19 cellular contexts compared by ENCODE assay signal in genomic region chr11:78199015-78199652, GRCh38. TPM values are rescaled to one million over a fixed set of nuclear protein-coding genes. Genes with fewer than 3 reads are reported as not detected.
DNase-seq lines count a peak whose midpoint lies in the region; ATAC-seq and TF ChIP-seq lines count a peak whose summit lies in the region.
"Had no signal": no experiment of that assay in that cellular context is flagged by ENCODE, and none has a peak within 500 bp of the region (broad histone marks: within the 10 kb centered on the region; RNA-seq: fewer than 3 reads in every experiment).

No MANE protein-coding gene starts in this region.

- H3K27ac Mint-ChIP-seq in activated T-cell treated with anti-CD3 and anti-CD28 coated beads, Interleukin-2, amount 50 U/mL, for 24 hours, result peak overlapping the region; percentile 31
- peak overlapping the region; percentile 33 for H3K27ac Mint-ChIP-seq in central memory CD8-positive, alpha-beta T cell (ENCODE audit: low read depth)
- H3K27ac Mint-ChIP-seq: B cell had no signal

- H3K4me3 ChIP-seq in H7 (ENCODE audit: insufficient read depth, low read depth, low read length) (no peak overlapping the region), spleen (no peak overlapping the region)
- H3K4me3 ChIP-seq: HAP-1, SK-N-MC had no signal

- H3K4me1 ChIP-seq in spleen, result peaks cover 0 to 28% (median 14%) of the 10 kb centered on the region in 6 donors
- H3K4me1 ChIP-seq: HAP-1 had no signal

- intact Hi-C loops in spleen (cut with DNase I; ENCODE audit: low total_unique reads), result no loop called here

- no peaks in the 10 kb centered on the region for H3K9me3 Mint-ChIP-seq in activated T-cell treated with anti-CD3 and anti-CD28 coated beads, Interleukin-2, amount 50 U/mL, for 24 hours
- no peaks in the 10 kb centered on the region for H3K9me3 Mint-ChIP-seq in central memory CD8-positive, alpha-beta T cell

- peaks cover 38% of the 10 kb centered on the region for H3K4me1 Mint-ChIP-seq in activated T-cell treated with anti-CD3 and anti-CD28 coated beads, Interleukin-2, amount 50 U/mL, for 24 hours (ENCODE audit: low read depth)
- peaks cover 37% of the 10 kb centered on the region for H3K4me1 Mint-ChIP-seq in central memory CD8-positive, alpha-beta T cell

- no peak for TF ChIP-seq POLR2A in spleen (IDR thresholded peaks at IDR 0.05)

- H3K36me3 ChIP-seq in H7 (replicated peaks; ENCODE audit: control insufficient read depth, insufficient read depth, low read length) (peaks cover 1% of the 10 kb centered on the region), spleen (peaks cover 0 to 51% (median 9%) of the 10 kb centered on the region in 6 donors)
- H3K36me3 ChIP-seq: HAP-1 had no signal

- H3K27ac ChIP-seq in spleen, result no peak overlapping the region
- H3K27ac ChIP-seq: SK-N-MC had no signal

- H3K4me3 Mint-ChIP-seq in activated T-cell treated with anti-CD3 and anti-CD28 coated beads, Interleukin-2, amount 50 U/mL, for 24 hours, result no peak overlapping the region
- no peak overlapping the region for H3K4me3 Mint-ChIP-seq in central memory CD8-positive, alpha-beta T cell
- H3K4me3 Mint-ChIP-seq: B cell had no signal

- ATAC-seq in central memory CD8-positive, alpha-beta T cell (replicated peaks; ENCODE audit: extremely low read depth, poor library complexity, severe bottlenecking), result no peak
- no peak for ATAC-seq in GM21737 (IDR thresholded peaks at IDR 0.05; ENCODE audit: unreplicated experiment)

- H3K27me3 ChIP-seq in H7 (ENCODE audit: control insufficient read depth, insufficient read depth, low read length), result no peaks in the 10 kb centered on the region
- no peaks in the 10 kb centered on the region for H3K27me3 ChIP-seq in spleen (replicated peaks in 1 of 7)

- TF ChIP-seq CTCF in spleen (IDR thresholded peaks at IDR 0.05 in 8 of 11, conservative IDR thresholded peaks at IDR 0.05 in 3 of 11), result no peak

- peaks cover 29% of the 10 kb centered on the region for H3K36me3 Mint-ChIP-seq in activated T-cell treated with anti-CD3 and anti-CD28 coated beads, Interleukin-2, amount 50 U/mL, for 24 hours (ENCODE audit: low read depth)
- H3K36me3 Mint-ChIP-seq in central memory CD8-positive, alpha-beta T cell (ENCODE audit: insufficient read depth), result peaks cover 11% of the 10 kb centered on the region

- H3K27me3 Mint-ChIP-seq in activated T-cell treated with anti-CD3 and anti-CD28 coated beads, Interleukin-2, amount 50 U/mL, for 24 hours, result no peaks in the 10 kb centered on the region
- no peaks in the 10 kb centered on the region for H3K27me3 Mint-ChIP-seq in central memory CD8-positive, alpha-beta T cell
- H3K27me3 Mint-ChIP-seq: B cell had no signal

- WGBS in spleen, 5 donors, result 89 to 97% (median 95%) methylated on average over 6 of the region's 6 CpGs

- H3K9me3 ChIP-seq in spleen, result no peaks in the 10 kb centered on the region
- H3K9me3 ChIP-seq: HAP-1 had no signal

- no peak for DNase-seq in activated T-cell treated with anti-CD3 and anti-CD28 coated beads, Interleukin-2, amount 50 U/mL, for 24 hours
- no peak for DNase-seq in activated T-cell treated with anti-CD3 and anti-CD28 coated beads for 4 hours
- peak; percentile 26 for DNase-seq in H7
- DNase-seq in central memory CD8-positive, alpha-beta T cell (ENCODE audit: low spot score in 2 of 2), result no peak
- peak; percentile 54 for DNase-seq in spleen
- no peak for DNase-seq in hippocampal formation (lab: John Stamatoyannopoulos, UW)
- no peak for DNase-seq in NCI-H524 treated with DMSO at 0.1 percent for 48 hours (lab: John Stamatoyannopoulos, UW)
- DNase-seq: Calu3; DMS53; KBM-7; MV-4-11; NCI-H1694 treated with DMSO at 0.1 percent for 48 hours; NCI-H748 treated with DMSO at 0.1 percent for 48 hours; NK-92 treated with Interleukin-12 subunit alpha and Interleukin-12 subunit beta, amount 100 ng/mL, for 24 hours; Right ventricle myocardium superior had no signal

RNA-seq across cellular contexts. Expression of gene USP35, which starts 10.4 kb away (rescaled TPM):
- total RNA-seq in H7 (2014; rRNA removed; shearing (Covaris generic)), result 5.1 and 7.5 TPM in 2 replicates
- 1 to 10 TPM; 5.6 to 9.5 (median 6.5) TPM for total RNA-seq in spleen
- polyA plus RNA-seq in spleen, result 1 to 10 TPM; 1.6 to 6.5 (median 1.6) TPM

RNA-seq across cellular contexts. Expression of gene KCTD21, which starts 10.7 kb away (rescaled TPM):
- 2.8 and 3.2 TPM in 2 replicates for total RNA-seq in H7 (2014; rRNA removed; shearing (Covaris generic))
- total RNA-seq in spleen, result 10 to 100 TPM in 2 of 7 donors, 1 to 10 TPM in 5; 6.0 to 13.6 (median 7.2) TPM
- polyA plus RNA-seq in spleen, result 1 to 10 TPM; 1.2 to 3.4 (median 1.4) TPM

RNA-seq across cellular contexts. Expression of gene ALG8, which starts 59.7 kb away (rescaled TPM):
- 54.9 and 58.1 TPM in 2 replicates for total RNA-seq in H7 (2014; rRNA removed; shearing (Covaris generic))
- 10 to 100 TPM; 17.4 to 35.7 (median 29.3) TPM for total RNA-seq in spleen
- 10 to 100 TPM; 30.7 to 34.0 (median 32.7) TPM for polyA plus RNA-seq in spleen

Comparison
In these comparisons a context has a peak if more than half of its experiments do, and no peak if none do; other contexts are left out.
1. DNase-seq: peak in H7 (single experiment) and spleen (single experiment); none in activated T-cell treated with anti-CD3 and anti-CD28 coated beads, Interleukin-2, amount 50 U/mL, for 24 hours (single experiment), activated T-cell treated with anti-CD3 and anti-CD28 coated beads for 4 hours (single experiment), central memory CD8-positive, alpha-beta T cell (0 of 2), hippocampal formation (0 of 2) and NCI-H524 treated with DMSO at 0.1 percent for 48 hours (single experiment).